Comparison of ENCODE assay signal across 8 cellular contexts in genomic region chr6:85460951-85461805, GRCh38. TPM values are rescaled to one million over a fixed set of nuclear protein-coding genes. Genes with fewer than 3 reads are reported as not detected.
DNase-seq lines count a peak whose midpoint lies in the region; ATAC-seq and TF ChIP-seq lines count a peak whose summit lies in the region.

No MANE protein-coding gene starts in this region.

- TF ChIP-seq POLR2A in Peyer's patch (IDR thresholded peaks at IDR 0.05) = no peak

- no peak overlapping the region for H3K4me2 ChIP-seq in fibroblast of lung (ENCODE audit: extremely low read depth, insufficient read depth, low read length)

- TF ChIP-seq CTCF in Peyer's patch (IDR thresholded peaks at IDR 0.05) (no peak), fibroblast of lung (conservative IDR thresholded peaks at IDR 0.05 in 1 of 2, IDR thresholded peaks at IDR 0.05 in 1 of 2; ENCODE audit: low read depth in 1 of 2, low read length in 2 of 2) (no peak), glutamatergic neuron (IDR thresholded peaks at IDR 0.05; ENCODE audit: partially characterized antibody, unreplicated experiment) (no peak)

- H3K4me3 ChIP-seq in Peyer's patch (no peak overlapping the region), fibroblast of lung (replicated peaks in 1 of 4; ENCODE audit: control extremely low read depth in 1 of 4, insufficient read depth in 1 of 4, low read depth in 3 of 4, low read length in 4 of 4) (no peak overlapping the region), subcutaneous abdominal adipose tissue (ENCODE audit: low read depth in 1 of 5, low read length in 5 of 5) (no peak overlapping the region)

- H3K9me3 Mint-ChIP-seq in glutamatergic neuron (ENCODE audit: unreplicated experiment) = no peaks in the 10 kb centered on the region

- no peaks in the 10 kb centered on the region for H3K36me3 Mint-ChIP-seq in glutamatergic neuron (ENCODE audit: unreplicated experiment)

- H3K79me2 ChIP-seq in fibroblast of lung (ENCODE audit: control insufficient read depth, insufficient read depth, low read length) = peaks cover 66% of the 10 kb centered on the region

- H3K27me3 Mint-ChIP-seq in glutamatergic neuron (ENCODE audit: unreplicated experiment) = no peaks in the 10 kb centered on the region

- ATAC-seq in HG02943 (IDR thresholded peaks at IDR 0.05; ENCODE audit: low read depth, unreplicated experiment) = peak; percentile 76

- H3K4me3 Mint-ChIP-seq in glutamatergic neuron (ENCODE audit: unreplicated experiment) = no peak overlapping the region

- no peak overlapping the region for H2AFZ ChIP-seq in fibroblast of lung (ENCODE audit: low read length)

- H3K9ac ChIP-seq in fibroblast of lung (ENCODE audit: insufficient read depth, low read length) = no peak overlapping the region
- no peak overlapping the region for H3K9ac ChIP-seq in subcutaneous abdominal adipose tissue (ENCODE audit: low read length in 5 of 5)

- H3K36me3 ChIP-seq in Peyer's patch (no peaks in the 10 kb centered on the region), fibroblast of lung (ENCODE audit: control insufficient read depth, insufficient read depth, low read length) (no peaks in the 10 kb centered on the region), subcutaneous abdominal adipose tissue (ENCODE audit: control insufficient read depth in 5 of 5, insufficient read depth in 5 of 5, low read length in 5 of 5) (no peaks in the 10 kb centered on the region)

- DNase-seq in activated gamma-delta T cell treated with Interleukin-2 at 50 U/mL for 16 hours (peak; percentile 53), activated gamma-delta T cell (lab: John Stamatoyannopoulos, UW) (no peak), Peyer's patch (peak in 2 of 3 donors; percentile 40 to 63), fibroblast of lung (ENCODE audit: low read depth in 2 of 2) (peak; percentile 64 to 82), glutamatergic neuron (no peak), NCI-H69 (lab: John Stamatoyannopoulos, UW) (no peak)

- H3K27me3 ChIP-seq in Peyer's patch = no peaks in the 10 kb centered on the region
- H3K27me3 ChIP-seq in fibroblast of lung (ENCODE audit: control insufficient read depth, insufficient read depth, low read length) = no peaks in the 10 kb centered on the region
- H3K27me3 ChIP-seq in subcutaneous abdominal adipose tissue (ENCODE audit: control insufficient read depth in 5 of 5, insufficient read depth in 4 of 5, low read length in 5 of 5) = peaks cover 0 to 2% (median 0%) of the 10 kb centered on the region in 5 donors

- H3K4me1 ChIP-seq in Peyer's patch (peaks cover 0 to 23% (median 8%) of the 10 kb centered on the region in 4 donors), fibroblast of lung (ENCODE audit: control insufficient read depth, extremely low read depth, insufficient read depth, low read length) (peaks cover 67% of the 10 kb centered on the region), subcutaneous abdominal adipose tissue (ENCODE audit: control insufficient read depth in 5 of 5, insufficient read depth in 5 of 5, low read length in 5 of 5) (peaks cover 0 to 42% (median 13%) of the 10 kb centered on the region in 5 donors)

- H3K4me1 Mint-ChIP-seq in glutamatergic neuron (ENCODE audit: low read depth, unreplicated experiment) = no peaks in the 10 kb centered on the region

- H3K9me3 ChIP-seq in Peyer's patch (no peaks in the 10 kb centered on the region), fibroblast of lung (ENCODE audit: control insufficient read depth, insufficient read depth, low read depth, low read length) (no peaks in the 10 kb centered on the region), subcutaneous abdominal adipose tissue (ENCODE audit: control insufficient read depth in 5 of 5, low read length in 5 of 5) (no peaks in the 10 kb centered on the region)

- peak overlapping the region; percentile 40 to 65 (median 47) for H3K27ac ChIP-seq in Peyer's patch
- H3K27ac ChIP-seq in fibroblast of lung (ENCODE audit: insufficient read depth, low read length) = peak overlapping the region; percentile 49
- peak overlapping the region; percentile 26 for H3K27ac ChIP-seq in subcutaneous abdominal adipose tissue (ENCODE audit: low read depth, low read length)

- no peaks in the 10 kb centered on the region for H4K20me1 ChIP-seq in fibroblast of lung (ENCODE audit: control insufficient read depth, extremely low read depth, insufficient read depth, low read length)

- no peak overlapping the region for H3K27ac Mint-ChIP-seq in glutamatergic neuron (ENCODE audit: unreplicated experiment)

RNA-seq across cellular contexts. Expression of gene NT5E, which starts 11.3 kb away (rescaled TPM):
- total RNA-seq in Peyer's patch (10 to 100 TPM; 14.7 to 40.6 (median 22.7) TPM), fibroblast of lung (111 and 257 TPM in 2 replicates), glutamatergic neuron (ENCODE audit: unreplicated experiment) (0.29 TPM)
- 217 and 324 TPM in 2 replicates for polyA plus RNA-seq in fibroblast of lung
- 125 and 203 TPM in 2 replicates for polyA plus RNA-seq in fibroblast of lung (2012)
- 43.7 and 113 TPM in 2 replicates for polyA minus RNA-seq in fibroblast of lung (ENCODE audit: low replicate concordance)

Comparison
In these comparisons a context has a peak if more than half of its experiments do, and no peak if none do; other contexts are left out.
1. DNase-seq: peak in activated gamma-delta T cell treated with Interleukin-2 at 50 U/mL for 16 hours (single experiment), Peyer's patch (2 of 3) and fibroblast of lung (2 of 2); none in activated gamma-delta T cell (single experiment), glutamatergic neuron (single experiment) and NCI-H69 (single experiment).
2. RNA of gene NT5E, which starts 11.3 kb away (total RNA-seq): 111 to 257 TPM in fibroblast of lung and 14.7 to 40.6 TPM in Peyer's patch; 0.29 TPM in glutamatergic neuron (single experiment); every median in the first group is over 10 times any median in the second.
3. Peak in every context shown above with its lines, with median percentiles within 50 percentile points of each other: H3K27ac ChIP-seq.